In the genomic region with DNA sequence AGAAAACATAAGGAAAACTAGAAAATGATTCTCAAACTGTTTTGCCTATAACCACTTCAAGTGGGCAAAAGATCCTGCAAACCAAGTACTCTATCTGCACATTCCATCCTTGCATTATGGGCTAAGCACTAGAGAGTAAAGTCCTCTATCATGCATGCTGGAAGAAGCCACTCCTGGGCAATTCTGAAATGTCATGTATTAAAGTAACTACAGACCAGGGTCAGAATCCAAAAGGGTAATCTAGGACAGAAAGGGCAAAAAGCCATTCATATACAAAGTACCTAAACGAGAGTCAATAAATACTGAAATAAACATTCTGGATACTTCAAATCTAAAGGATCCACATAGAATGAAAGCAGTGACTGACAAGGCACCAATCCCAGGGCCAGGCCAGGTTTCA, we compare ENCODE assay signal across 1 cellular context.
TF ChIP-seq lines count a peak whose summit lies in the region.

No MANE protein-coding gene starts in this region.

TF ChIP-seq in endothelial cell of umbilical vein, 7 proteins besides CTCF, POLR2A, EP300 and RAD21 (continued from another document):
- TF ChIP-seq, protein P1, sequence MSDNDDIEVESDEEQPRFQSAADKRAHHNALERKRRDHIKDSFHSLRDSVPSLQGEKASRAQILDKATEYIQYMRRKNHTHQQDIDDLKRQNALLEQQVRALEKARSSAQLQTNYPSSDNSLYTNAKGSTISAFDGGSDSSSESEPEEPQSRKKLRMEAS (IDR thresholded peaks at IDR 0.05; ENCODE audit: insufficient read depth, insufficient read length), result no peak
- TF ChIP-seq FOS (IDR thresholded peaks at IDR 0.05; ENCODE audit: borderline replicate concordance, insufficient read depth, low read length), result no peak
